In the genomic region with DNA sequence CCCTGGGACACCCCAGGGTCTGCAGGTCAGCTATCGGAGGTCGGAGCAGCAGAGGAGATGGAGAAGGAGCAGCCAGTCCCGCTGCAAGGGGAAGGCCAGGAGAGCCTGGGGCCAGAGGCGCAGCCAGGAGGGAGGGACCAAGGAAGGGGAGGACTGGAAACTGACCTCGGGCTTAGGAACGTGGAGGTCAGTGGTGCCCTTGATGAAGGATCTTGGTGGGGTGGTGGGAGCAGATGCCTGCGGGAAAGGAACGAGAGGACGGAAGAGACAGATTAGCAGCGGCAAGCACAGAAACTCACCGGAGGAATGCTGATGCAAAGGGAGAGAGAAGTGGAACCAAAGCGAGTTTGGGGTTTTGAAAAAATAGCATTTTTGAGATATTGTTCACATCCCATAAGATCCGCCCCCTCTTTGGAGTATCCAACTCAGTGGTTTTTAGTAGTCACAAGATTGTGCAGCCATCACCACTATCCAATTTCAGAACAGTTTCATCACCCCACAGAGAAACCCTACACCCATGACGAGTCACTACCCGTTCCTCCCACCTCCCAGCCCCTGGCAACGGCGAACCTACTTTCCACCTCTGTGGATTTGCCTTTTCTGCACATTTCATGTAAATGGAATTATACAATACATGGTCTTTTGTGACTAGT, we compare ENCODE assay signal across 8 cellular contexts. TPM values are rescaled to one million over a fixed set of nuclear protein-coding genes. Genes with fewer than 3 reads are reported as not detected.
A peak's percentile ranks its signal among the peaks of the same experiment; 100 is the strongest.
DNase-seq lines count a peak whose midpoint lies in the region; ATAC-seq and TF ChIP-seq lines count a peak whose summit lies in the region.

No MANE protein-coding gene starts in this region.

- H3K27me3 ChIP-seq in ACC112 (ENCODE audit: insufficient read depth, low read length) (no peaks in the 10 kb centered on the region), neural progenitor cell (no peaks in the 10 kb centered on the region)

- TF ChIP-seq EP300 in Ishikawa (IDR thresholded peaks at IDR 0.05; ENCODE audit: borderline replicate concordance) = peak; percentile 66; the same call in 1 of the 2 replicates

- H3K9ac ChIP-seq in neural progenitor cell = no peak overlapping the region

- no peak overlapping the region for H3K4me2 ChIP-seq in neural progenitor cell

- H3K79me2 ChIP-seq in ACC112 (ENCODE audit: control insufficient read depth, insufficient read depth, low read length, unreplicated experiment) (no peaks in the 10 kb centered on the region), neural progenitor cell (ENCODE audit: low read depth) (no peaks in the 10 kb centered on the region)

- H3K36me3 Mint-ChIP-seq in nephron (ENCODE audit: low read depth) (peaks cover 5% of the 10 kb centered on the region), neural progenitor cell (peaks cover 6% of the 10 kb centered on the region)

- H3K27ac ChIP-seq in ACC112 (ENCODE audit: low read depth, low read length) (peak overlapping the region; percentile 88), angular gyrus (ENCODE audit: low read depth, low read length) (peak overlapping the region; percentile 73), neural progenitor cell (no peak overlapping the region)

- no peak for ATAC-seq in GM19324 (IDR thresholded peaks at IDR 0.05; ENCODE audit: low FRiP score, unreplicated experiment)
- no peak for ATAC-seq in HG03439 (IDR thresholded peaks at IDR 0.05; ENCODE audit: unreplicated experiment)

- H3K9me3 Mint-ChIP-seq in nephron (peaks cover 4% of the 10 kb centered on the region), neural progenitor cell (peaks cover 9% of the 10 kb centered on the region)

- peak overlapping the region; percentile 73 for H3K4me3 ChIP-seq in ACC112 (ENCODE audit: low read depth, low read length)
- no peak overlapping the region for H3K4me3 ChIP-seq in neural progenitor cell

- H3K27ac Mint-ChIP-seq in nephron (peak overlapping the region in 2 of 3 experiments; percentile 10 to 55), neural progenitor cell (no peak overlapping the region)

- H3K27me3 Mint-ChIP-seq in nephron (ENCODE audit: low read depth) (peaks cover 9% of the 10 kb centered on the region), neural progenitor cell (ENCODE audit: insufficient read depth, low read depth) (peaks cover 4% of the 10 kb centered on the region)

- TF ChIP-seq CTCF in nephron (IDR thresholded peaks at IDR 0.05; ENCODE audit: unreplicated experiment in 3 of 3) = no peak
- no peak for TF ChIP-seq CTCF in neural progenitor cell (IDR thresholded peaks at IDR 0.05)

- H3K36me3 ChIP-seq in ACC112 (ENCODE audit: insufficient read depth, low read length) (0 out of 2 replicates have a peak, but pooled peaks cover 3% of the 10 kb centered on the region), neural progenitor cell (no peaks in the 10 kb centered on the region)

- DNase-seq in DMS153 (lab: John Stamatoyannopoulos, UW) (no peak), neural progenitor cell (ENCODE audit: low spot score) (no peak)

- no peaks in the 10 kb centered on the region for H3K9me3 ChIP-seq in neural progenitor cell (ENCODE audit: low read depth)

- no peaks in the 10 kb centered on the region for H4K20me1 ChIP-seq in neural progenitor cell (ENCODE audit: low read depth)

- H3F3A ChIP-seq in neural progenitor cell (ENCODE audit: low read depth) = peaks cover 12% of the 10 kb centered on the region

- H3K4me3 Mint-ChIP-seq in nephron (no peak overlapping the region), neural progenitor cell (no peak overlapping the region)

- peak; percentile 7; the same call in 1 of the 2 replicates for TF ChIP-seq RAD21 in Ishikawa (IDR thresholded peaks at IDR 0.05; ENCODE audit: low read depth)

- H2AFZ ChIP-seq in ACC112 (ENCODE audit: low read length, unreplicated experiment) (peak overlapping the region; percentile 78), neural progenitor cell (replicated peaks) (no peak overlapping the region)

- H3K4me1 Mint-ChIP-seq in nephron (peaks cover 21% of the 10 kb centered on the region), neural progenitor cell (peaks cover 23% of the 10 kb centered on the region)

- H3K4me1 ChIP-seq in ACC112 (ENCODE audit: control insufficient read depth, insufficient read depth, low read length, unreplicated experiment) (peaks cover 24% of the 10 kb centered on the region), neural progenitor cell (peaks cover 16% of the 10 kb centered on the region)

TF ChIP-seq in Ishikawa, 13 proteins besides CTCF, POLR2A, EP300 and RAD21:
- TF ChIP-seq FOXM1 (IDR thresholded peaks at IDR 0.05; ENCODE audit: borderline replicate concordance, low read depth) (no peak), CREB1 (IDR thresholded peaks at IDR 0.05; ENCODE audit: low read depth) (0 out of 2 replicates have a peak, but pooled peaks have one; percentile 12), YY1 (IDR thresholded peaks at IDR 0.05; ENCODE audit: low read depth) (no peak), ZBTB7A (IDR thresholded peaks at IDR 0.05; ENCODE audit: low read depth) (no peak), TEAD4 (IDR thresholded peaks at IDR 0.05) (peak; percentile 25; the same call in 1 of the 2 replicates), EGR1 (IDR thresholded peaks at IDR 0.05) (no peak; the same call in 1 of the 2 replicates), TCF12 (IDR thresholded peaks at IDR 0.05; ENCODE audit: low read depth) (peak; percentile 39; the same call in 1 of the 2 replicates), NFIC (IDR thresholded peaks at IDR 0.05) (no peak), TAF1 (IDR thresholded peaks at IDR 0.05; ENCODE audit: low read depth) (no peak), CEBPB (IDR thresholded peaks at IDR 0.05) (peak; percentile 80; the same call in 1 of the 2 replicates)
- TF ChIP-seq, protein P1, sequence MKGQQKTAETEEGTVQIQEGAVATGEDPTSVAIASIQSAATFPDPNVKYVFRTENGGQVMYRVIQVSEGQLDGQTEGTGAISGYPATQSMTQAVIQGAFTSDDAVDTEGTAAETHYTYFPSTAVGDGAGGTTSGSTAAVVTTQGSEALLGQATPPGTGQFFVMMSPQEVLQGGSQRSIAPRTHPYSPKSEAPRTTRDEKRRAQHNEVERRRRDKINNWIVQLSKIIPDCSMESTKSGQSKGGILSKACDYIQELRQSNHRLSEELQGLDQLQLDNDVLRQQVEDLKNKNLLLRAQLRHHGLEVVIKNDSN (IDR thresholded peaks at IDR 0.05) = 0 out of 2 replicates have a peak, but pooled peaks have one; percentile 24
- TF ChIP-seq, protein P2, sequence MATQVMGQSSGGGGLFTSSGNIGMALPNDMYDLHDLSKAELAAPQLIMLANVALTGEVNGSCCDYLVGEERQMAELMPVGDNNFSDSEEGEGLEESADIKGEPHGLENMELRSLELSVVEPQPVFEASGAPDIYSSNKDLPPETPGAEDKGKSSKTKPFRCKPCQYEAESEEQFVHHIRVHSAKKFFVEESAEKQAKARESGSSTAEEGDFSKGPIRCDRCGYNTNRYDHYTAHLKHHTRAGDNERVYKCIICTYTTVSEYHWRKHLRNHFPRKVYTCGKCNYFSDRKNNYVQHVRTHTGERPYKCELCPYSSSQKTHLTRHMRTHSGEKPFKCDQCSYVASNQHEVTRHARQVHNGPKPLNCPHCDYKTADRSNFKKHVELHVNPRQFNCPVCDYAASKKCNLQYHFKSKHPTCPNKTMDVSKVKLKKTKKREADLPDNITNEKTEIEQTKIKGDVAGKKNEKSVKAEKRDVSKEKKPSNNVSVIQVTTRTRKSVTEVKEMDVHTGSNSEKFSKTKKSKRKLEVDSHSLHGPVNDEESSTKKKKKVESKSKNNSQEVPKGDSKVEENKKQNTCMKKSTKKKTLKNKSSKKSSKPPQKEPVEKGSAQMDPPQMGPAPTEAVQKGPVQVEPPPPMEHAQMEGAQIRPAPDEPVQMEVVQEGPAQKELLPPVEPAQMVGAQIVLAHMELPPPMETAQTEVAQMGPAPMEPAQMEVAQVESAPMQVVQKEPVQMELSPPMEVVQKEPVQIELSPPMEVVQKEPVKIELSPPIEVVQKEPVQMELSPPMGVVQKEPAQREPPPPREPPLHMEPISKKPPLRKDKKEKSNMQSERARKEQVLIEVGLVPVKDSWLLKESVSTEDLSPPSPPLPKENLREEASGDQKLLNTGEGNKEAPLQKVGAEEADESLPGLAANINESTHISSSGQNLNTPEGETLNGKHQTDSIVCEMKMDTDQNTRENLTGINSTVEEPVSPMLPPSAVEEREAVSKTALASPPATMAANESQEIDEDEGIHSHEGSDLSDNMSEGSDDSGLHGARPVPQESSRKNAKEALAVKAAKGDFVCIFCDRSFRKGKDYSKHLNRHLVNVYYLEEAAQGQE (IDR thresholded peaks at IDR 0.05; ENCODE audit: low read depth) = no peak
- TF ChIP-seq, protein P3, sequence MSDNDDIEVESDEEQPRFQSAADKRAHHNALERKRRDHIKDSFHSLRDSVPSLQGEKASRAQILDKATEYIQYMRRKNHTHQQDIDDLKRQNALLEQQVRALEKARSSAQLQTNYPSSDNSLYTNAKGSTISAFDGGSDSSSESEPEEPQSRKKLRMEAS (IDR thresholded peaks at IDR 0.05) = 0 out of 2 replicates have a peak, but pooled peaks have one; percentile 33

RNA-seq across cellular contexts. Expression of a gene that starts 22.1 kb away (rescaled TPM):
- total RNA-seq in neural progenitor cell (ENCODE audit: low replicate concordance) = 1.2 and 1.4 TPM in 2 replicates

RNA-seq across cellular contexts. Expression of a gene that starts 27.7 kb away (rescaled TPM):
- 27.5 and 28.2 TPM in 2 replicates for total RNA-seq in neural progenitor cell (ENCODE audit: low replicate concordance)
